ENCODE assay signal across 8 cellular contexts in genomic region chr14:30559638-30560071, GRCh38. TPM values are rescaled to one million over a fixed set of nuclear protein-coding genes. Genes with fewer than 3 reads are reported as not detected.
DNase-seq lines count a peak whose midpoint lies in the region; ATAC-seq, FAIRE-seq and TF ChIP-seq lines count a peak whose summit lies in the region.

No MANE protein-coding gene starts in this region.

- in situ Hi-C loops in GM13976 (cut with MboI; ENCODE audit: low sequenced_read_pairs, unreplicated experiment): no loop called here

- ATAC-seq in A549 (peak in 1 of 2 experiments; percentile 55; a peak in 3 of 6 replicates), HG03457 (IDR thresholded peaks at IDR 0.05; ENCODE audit: unreplicated experiment) (no peak)

- peaks cover 16% of the 10 kb centered on the region for H3K4me1 Mint-ChIP-seq in endodermal cell

- no peak for TF ChIP-seq EP300 in A549 (IDR thresholded peaks at IDR 0.05)

- H3K27ac ChIP-seq in A549 (peak overlapping the region; percentile 87 to 93), HL-60 (replicated peaks) (peak overlapping the region; percentile 91), RWPE1 (peak overlapping the region; percentile 85), endodermal cell (ENCODE audit: low read depth, low read length) (peak overlapping the region; percentile 80), muscle layer of colon (ENCODE audit: low read depth, low read length) (peak overlapping the region; percentile 93)

- under 1% methylated on average over 16 of the region's 16 CpGs for WGBS in A549 (ENCODE audit: missing lambda C conversion rate)
- WGBS in endodermal cell (ENCODE audit: insufficient coverage in 1 of 2, insufficient read length in 1 of 2), 2 experiments: 0% methylated on average over 7 to 16 of the region's 16 CpGs

- H3K4me3 ChIP-seq in A549 (peak overlapping the region; percentile 75), HL-60 (replicated peaks; ENCODE audit: insufficient read depth, low read length) (peak overlapping the region; percentile 92), endodermal cell (ENCODE audit: low read length) (peak overlapping the region; percentile 98), muscle layer of colon (ENCODE audit: low read depth in 1 of 2, low read length in 2 of 2) (peak overlapping the region; percentile 95 to 96)

- DNase-seq in A549 (ENCODE audit: low read depth in 1 of 2, low spot score in 1 of 2): no peak
- peak; percentile 23 for DNase-seq in GM13976 (ENCODE audit: low spot score)
- peak in 1 of 2 experiments; percentile 7 for DNase-seq in HL-60 (ENCODE audit: low read depth in 1 of 2, low spot score in 1 of 2)
- peak; percentile 25 for DNase-seq in RWPE1 (ENCODE audit: low spot score)
- peak; percentile 56 for DNase-seq in endodermal cell
- DNase-seq in effector CD8-positive, alpha-beta T cell (lab: John Stamatoyannopoulos, UW): no peak

- no peak for FAIRE-seq in A549 (lab: Jason Lieb, UNC)

- H3K4me2 ChIP-seq in A549: peak overlapping the region; percentile 76

- peaks cover 25% of the 10 kb centered on the region for H3K4me1 ChIP-seq in A549
- peaks cover 4% of the 10 kb centered on the region for H3K4me1 ChIP-seq in endodermal cell (ENCODE audit: control insufficient read depth, insufficient read depth, low read length)
- H3K4me1 ChIP-seq in muscle layer of colon (ENCODE audit: insufficient read depth, low read length): peaks cover 14% of the 10 kb centered on the region

- peaks cover 9% of the 10 kb centered on the region for H3K9me3 Mint-ChIP-seq in endodermal cell

- no peak for TF ChIP-seq RAD21 in A549 (conservative IDR thresholded peaks at IDR 0.05 in 1 of 2, IDR thresholded peaks at IDR 0.05 in 1 of 2)

- CTCF ChIA-PET in A549 (lab: Yijun Ruan, JAX): no interaction called here
- CTCF ChIA-PET in RWPE1 (lab: Yijun Ruan, JAX): no interaction called here

- peak overlapping the region; percentile 100 for H3K27ac Mint-ChIP-seq in endodermal cell

- H3K9ac ChIP-seq in endodermal cell (ENCODE audit: extremely low read depth, low read length, poor library complexity, severe bottlenecking) (peak overlapping the region; percentile 64), muscle layer of colon (ENCODE audit: low read length) (peak overlapping the region; percentile 72)

- H3K36me3 Mint-ChIP-seq in endodermal cell (ENCODE audit: low read depth): peaks cover 24% of the 10 kb centered on the region

- H3K27me3 Mint-ChIP-seq in endodermal cell (ENCODE audit: insufficient read depth): no peaks in the 10 kb centered on the region

- peak overlapping the region; percentile 99 for H3K4me3 Mint-ChIP-seq in endodermal cell

- no peaks in the 10 kb centered on the region for H3K27me3 ChIP-seq in HL-60 (ENCODE audit: insufficient read depth, poor library complexity, severe bottlenecking)
- H3K27me3 ChIP-seq in endodermal cell (ENCODE audit: control insufficient read depth, insufficient read depth, low read length, poor library complexity, severe bottlenecking): no peaks in the 10 kb centered on the region
- no peaks in the 10 kb centered on the region for H3K27me3 ChIP-seq in muscle layer of colon (ENCODE audit: control insufficient read depth in 1 of 2, insufficient read depth in 2 of 2, low read length in 2 of 2)

- H3K36me3 ChIP-seq in endodermal cell (ENCODE audit: control insufficient read depth, insufficient read depth, low read length) (peaks cover 20% of the 10 kb centered on the region), muscle layer of colon (ENCODE audit: insufficient read depth, low read length) (no peaks in the 10 kb centered on the region)

- POLR2A ChIA-PET in A549 (lab: Yijun Ruan, JAX): interaction anchor here (0.7 kb wide), 1 partner anchor 49 kb away, joined by 4 read pairs; no protein-coding TSS in a partner anchor
- POLR2A ChIA-PET in RWPE1 (lab: Yijun Ruan, JAX; ENCODE audit: low non-redundant PET): no interaction called here

- no peak for TF ChIP-seq CTCF in A549 (IDR thresholded peaks at IDR 0.05)
- TF ChIP-seq CTCF in GM13976 (IDR thresholded peaks at IDR 0.05; ENCODE audit: borderline replicate concordance, control extremely low read depth, extremely low read depth, insufficient read depth, missing control alignments): no peak
- TF ChIP-seq CTCF in HL-60 (IDR thresholded peaks at IDR 0.05; ENCODE audit: insufficient read depth, low read length): no peak
- TF ChIP-seq CTCF in RWPE1 (conservative IDR thresholded peaks at IDR 0.05; ENCODE audit: low read depth): no peak
- TF ChIP-seq CTCF in endodermal cell (conservative IDR thresholded peaks at IDR 0.05): no peak

- no peak for TF ChIP-seq POLR2A in A549 (IDR thresholded peaks at IDR 0.05; ENCODE audit: low read length)

- no peaks in the 10 kb centered on the region for H3K9me3 ChIP-seq in A549
- H3K9me3 ChIP-seq in endodermal cell (ENCODE audit: control insufficient read depth, low read length): peaks cover 10% of the 10 kb centered on the region
- no peaks in the 10 kb centered on the region for H3K9me3 ChIP-seq in muscle layer of colon (ENCODE audit: low read length)

TF ChIP-seq in A549, 52 proteins besides CTCF, POLR2A, EP300 and RAD21:
- TF ChIP-seq SMC3 (IDR thresholded peaks at IDR 0.05) (no peak), JUN (IDR thresholded peaks at IDR 0.05) (no peak), RFX5 (IDR thresholded peaks at IDR 0.05) (no peak), NPAS2 (CRISPR knock-in tag; IDR thresholded peaks at IDR 0.05; ENCODE audit: borderline replicate concordance) (no peak), GATA3 (IDR thresholded peaks at IDR 0.05; ENCODE audit: borderline replicate concordance) (no peak), BHLHE40 (IDR thresholded peaks at IDR 0.05; ENCODE audit: low read depth, low read length) (no peak), FOSB (CRISPR knock-in tag; IDR thresholded peaks at IDR 0.05) (no peak), FOSL2 (IDR thresholded peaks at IDR 0.05) (no peak), FOSL2 (CRISPR knock-in tag; IDR thresholded peaks at IDR 0.05) (no peak), ZSCAN20 (CRISPR knock-in tag; IDR thresholded peaks at IDR 0.05) (no peak), EHMT2 (IDR thresholded peaks at IDR 0.05; ENCODE audit: low read depth) (no peak), CBX2 (IDR thresholded peaks at IDR 0.05; ENCODE audit: borderline replicate concordance, low read depth) (no peak), FOXS1 (CRISPR knock-in tag; IDR thresholded peaks at IDR 0.05) (no peak), BCL3 (IDR thresholded peaks at IDR 0.05) (no peak)
- TF ChIP-seq, protein P1, sequence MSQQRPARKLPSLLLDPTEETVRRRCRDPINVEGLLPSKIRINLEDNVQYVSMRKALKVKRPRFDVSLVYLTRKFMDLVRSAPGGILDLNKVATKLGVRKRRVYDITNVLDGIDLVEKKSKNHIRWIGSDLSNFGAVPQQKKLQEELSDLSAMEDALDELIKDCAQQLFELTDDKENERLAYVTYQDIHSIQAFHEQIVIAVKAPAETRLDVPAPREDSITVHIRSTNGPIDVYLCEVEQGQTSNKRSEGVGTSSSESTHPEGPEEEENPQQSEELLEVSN (IDR thresholded peaks at IDR 0.05; ENCODE audit: borderline replicate concordance, low read depth): no peak
- TF ChIP-seq, protein P2, sequence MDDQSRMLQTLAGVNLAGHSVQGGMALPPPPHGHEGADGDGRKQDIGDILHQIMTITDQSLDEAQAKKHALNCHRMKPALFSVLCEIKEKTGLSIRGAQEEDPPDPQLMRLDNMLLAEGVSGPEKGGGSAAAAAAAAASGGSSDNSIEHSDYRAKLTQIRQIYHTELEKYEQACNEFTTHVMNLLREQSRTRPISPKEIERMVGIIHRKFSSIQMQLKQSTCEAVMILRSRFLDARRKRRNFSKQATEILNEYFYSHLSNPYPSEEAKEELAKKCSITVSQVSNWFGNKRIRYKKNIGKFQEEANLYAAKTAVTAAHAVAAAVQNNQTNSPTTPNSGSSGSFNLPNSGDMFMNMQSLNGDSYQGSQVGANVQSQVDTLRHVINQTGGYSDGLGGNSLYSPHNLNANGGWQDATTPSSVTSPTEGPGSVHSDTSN (IDR thresholded peaks at IDR 0.05): no peak

RNA-seq across cellular contexts. Expression of gene G2E3, which starts 0.7 kb away (rescaled TPM):
- 20.5 and 27.9 TPM in 2 replicates for polyA plus RNA-seq in A549 (2011; rRNA removed)
- polyA plus RNA-seq in A549 (2012; cell fraction: cytosol; rRNA removed): 4.5 and 5.2 TPM in 2 replicates
- 3.2 and 6.7 TPM in 2 replicates for polyA plus RNA-seq in A549 (2012; cell fraction: nucleus; rRNA removed)
- 18.0 to 22.1 TPM (median 18.2 TPM) in 3 replicates for polyA plus RNA-seq in A549 (2017; fragmentation: RNase III; extraction: RNeasy Plus Mini Kit Qiagen cat#74134 plus additional on column Dnase treatment)
- polyA minus RNA-seq in A549 (2011; rRNA and poly(A)+ RNA removed): 8.0 and 11.5 TPM in 2 replicates
- total RNA-seq in endodermal cell: 10 to 100 TPM; 44.8 to 80.1 TPM
- polyA plus RNA-seq in endodermal cell (2013, experiment 1 of 2): 48.9 TPM
- 48.8 TPM for polyA plus RNA-seq in endodermal cell (2013, experiment 2 of 2)

Comparison
In these comparisons a context has a peak if more than half of its experiments do, and no peak if none do; other contexts are left out.
1. DNase-seq: peak in GM13976 (single experiment), RWPE1 (single experiment) and endodermal cell (single experiment); none in A549 (0 of 2) and effector CD8-positive, alpha-beta T cell (single experiment).
2. Peak in every context shown above with its lines, with median percentiles within 50 percentile points of each other: H3K27ac ChIP-seq and H3K4me3 ChIP-seq.